In genomic region chr19:41575998-41576397, GRCh38 we compare ENCODE assay signal across 9 cellular contexts. TPM values are rescaled to one million over a fixed set of nuclear protein-coding genes. Genes with fewer than 3 reads are reported as not detected.
A peak's percentile ranks its signal among the peaks of the same experiment; 100 is the strongest.
DNase-seq lines count a peak whose midpoint lies in the region; ATAC-seq and TF ChIP-seq lines count a peak whose summit lies in the region.
"Had no signal": no experiment of that assay in that cellular context is flagged by ENCODE, and none has a peak within 500 bp of the region (broad histone marks: within the 10 kb centered on the region; RNA-seq: fewer than 3 reads in every experiment).

TSS of gene CEACAM21 (plus strand) at chr19:41576166. CDS start at chr19:41576275, 109 bp downstream.

- TF ChIP-seq CTCF in GM06990 (IDR thresholded peaks at IDR 0.05; ENCODE audit: insufficient read depth, low read length, poor library complexity, severe bottlenecking), result no peak
- TF ChIP-seq CTCF in left ventricle myocardium inferior (IDR thresholded peaks at IDR 0.05; ENCODE audit: borderline replicate concordance), result no peak

- no peaks in the 10 kb centered on the region for H3K27me3 ChIP-seq in GM06990 (replicated peaks; ENCODE audit: control insufficient read depth, insufficient read depth, low read length)
- peaks cover 50% of the 10 kb centered on the region for H3K27me3 ChIP-seq in left ventricle myocardium inferior (ENCODE audit: low read depth)
- H3K27me3 ChIP-seq: pancreas had no signal

- peaks cover 8% of the 10 kb centered on the region for H3K4me1 ChIP-seq in left ventricle myocardium inferior
- H3K4me1 ChIP-seq: pancreas had no signal

- H3K36me3 ChIP-seq in GM06990 (ENCODE audit: control insufficient read depth, insufficient read depth, low read length) (peaks cover 5% of the 10 kb centered on the region), left ventricle myocardium inferior (no peaks in the 10 kb centered on the region)
- H3K36me3 ChIP-seq: pancreas had no signal

- H3K4me3 ChIP-seq in GM06990 (replicated peaks; ENCODE audit: low read depth, low read length), result peak within 1 kb of the TSS; percentile 21
- peak within 1 kb of the TSS; percentile 32 for H3K4me3 ChIP-seq in left ventricle myocardium inferior

- H3K27ac ChIP-seq in left ventricle myocardium inferior (replicated peaks) (peak within 1 kb of the TSS; percentile 31), substantia nigra (ENCODE audit: low read depth, low read length, poor library complexity, severe bottlenecking) (no peak within 1 kb of the TSS)
- H3K27ac ChIP-seq: pancreas had no signal

- peaks cover 7% of the 10 kb centered on the region for H3K9me3 ChIP-seq in left ventricle myocardium inferior (replicated peaks)
- H3K9me3 ChIP-seq: pancreas had no signal

- peak; percentile 31 for DNase-seq in GM06990 (ENCODE audit: extremely low read depth, insufficient read length)
- DNase-seq in left ventricle myocardium inferior, result peak; percentile 52
- DNase-seq in substantia nigra (lab: John Stamatoyannopoulos, UW), result peak in 25 of 49 donors; percentile 4 to 63 (median 29)
- DNase-seq in LoVo (ENCODE audit: low spot score), result no peak
- no peak for DNase-seq in NCI-H1694 (lab: John Stamatoyannopoulos, UW)
- DNase-seq in iPS-NIHi11 (ENCODE audit: low spot score), result no peak

- peak; percentile 63 for ATAC-seq in HG03280 (IDR thresholded peaks at IDR 0.05; ENCODE audit: unreplicated experiment)
- ATAC-seq in activated CD4-positive, CD25-positive, alpha-beta regulatory T cell treated with anti-CD3 and anti-CD28 coated beads, Interleukin-2, amount 50 U/mL, for 24 hours, result peak; percentile 98 to 99

- intact Hi-C loops in left ventricle myocardium inferior (cut with micrococcal nuclease), result no loop called here

RNA-seq across cellular contexts. Expression of gene CEACAM21, which starts in this region (rescaled TPM):
- total RNA-seq in left ventricle myocardium inferior, result 0.60 TPM

Comparison
In these comparisons a context has a peak if more than half of its experiments do, and no peak if none do; other contexts are left out.
1. Peak in DNase-seq, H3K4me3 ChIP-seq and H3K27ac ChIP-seq in left ventricle myocardium inferior; RNA of the gene not detected or under 1 TPM.
2. DNase-seq: peak in GM06990 (single experiment) and substantia nigra (25 of 49); none in LoVo (single experiment), NCI-H1694 (single experiment) and iPS-NIHi11 (single experiment).